Comparison of ENCODE assay signal across 8 cellular contexts in the genomic region with DNA sequence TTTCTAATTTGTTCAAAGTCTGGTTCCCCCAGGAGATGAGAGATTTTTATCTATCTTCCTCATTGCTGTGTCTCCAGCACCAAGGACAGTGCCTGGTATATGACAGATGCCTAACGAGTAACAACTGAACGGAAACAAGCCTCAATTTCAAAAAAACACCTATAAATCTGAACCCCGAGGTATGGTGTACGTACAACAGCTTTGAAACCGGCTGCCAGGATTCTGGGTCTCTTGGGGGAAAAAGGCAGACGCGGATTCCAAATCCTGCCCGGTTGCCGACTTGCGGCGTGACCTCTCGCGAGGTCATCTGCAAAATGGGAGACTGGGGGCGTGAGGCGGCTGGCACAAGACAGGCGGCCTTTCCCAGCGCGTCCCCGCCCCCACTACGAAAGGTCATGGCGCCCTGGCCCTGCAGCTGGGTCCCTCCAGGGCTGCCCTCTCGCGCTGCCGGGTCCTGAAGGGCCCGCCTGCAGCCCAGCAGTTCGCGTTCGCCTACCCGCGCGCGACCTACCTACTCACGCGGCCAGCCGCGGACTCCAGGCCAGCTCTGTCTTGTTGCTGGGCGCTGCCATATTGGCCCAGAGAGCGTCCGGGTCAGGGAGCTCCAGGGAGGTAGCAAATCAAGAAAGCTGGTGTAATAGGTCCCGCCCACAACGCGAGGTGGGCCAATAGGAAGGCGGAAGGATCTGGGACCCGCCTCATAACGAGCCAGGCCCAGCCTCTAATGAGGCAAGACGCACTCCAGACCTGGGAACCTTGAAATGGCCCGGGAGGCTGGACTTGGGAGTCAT. TPM values are rescaled to one million over a fixed set of nuclear protein-coding genes. Genes with fewer than 3 reads are reported as not detected.
A peak's percentile ranks its signal among the peaks of the same experiment; 100 is the strongest.
DNase-seq lines count a peak whose midpoint lies in the region; ATAC-seq lines count a peak whose summit lies in the region.

ECSIT (minus strand) TSS at position 584 of the 791 bp plus-strand sequence. CDS start 9,964 bp downstream, outside the sequence.

- H2BK120ac ChIP-seq in mesenchymal stem cell (ENCODE audit: low read depth, low read length) = no peak within 1 kb of the TSS

- peak within 1 kb of the TSS; percentile 74 for H2AFZ ChIP-seq in mesenchymal stem cell (ENCODE audit: low read depth, low read length)

- H3K14ac ChIP-seq in mesenchymal stem cell (ENCODE audit: low read length in 2 of 2) = peak within 1 kb of the TSS in 1 of 2 experiments; percentile 13

- peaks cover 5% of the 10 kb centered on the region for H3K36me3 Mint-ChIP-seq in activated CD8-positive, alpha-beta memory T cell treated with anti-CD3 and anti-CD28 coated beads, Interleukin-2, amount 10 ng/mL, durations not matched to agents 7 days and 5 days

- DNase-seq in COLO829 (ENCODE audit: low spot score) (peak; percentile 96), HUDEP-2 (lab: John Stamatoyannopoulos, UW; ENCODE audit: unreplicated experiment in 76 of 76) (peak; percentile 78 to 99 (median 98)), NT2/D1 (ENCODE audit: low read depth, low spot score) (peak; percentile 96), mesenchymal stem cell (peak; percentile 100)
- peak; percentile 97 for DNase-seq in activated CD8-positive, alpha-beta memory T cell treated with anti-CD3 and anti-CD28 coated beads, Interleukin-2, amount 10 ng/mL, durations not matched to agents 7 days and 5 days
- DNase-seq in stimulated activated CD8-positive, alpha-beta memory T cell treated with anti-CD3 and anti-CD28 coated beads, Interleukin-12 subunit alpha, Interleukin-12 subunit beta, amount 100 ng/mL, for 4 hours (ENCODE audit: low read depth) = peak; percentile 81

- no peak within 1 kb of the TSS for H3K4ac ChIP-seq in mesenchymal stem cell (ENCODE audit: low read depth in 1 of 2, low read length in 2 of 2)

- no peak within 1 kb of the TSS for H2BK5ac ChIP-seq in mesenchymal stem cell (ENCODE audit: low read depth, low read length, poor library complexity, severe bottlenecking)

- no peak within 1 kb of the TSS for H3K23ac ChIP-seq in mesenchymal stem cell (ENCODE audit: low read length in 2 of 2)

- H2BK12ac ChIP-seq in mesenchymal stem cell (ENCODE audit: low read length in 2 of 2) = peak within 1 kb of the TSS in 1 of 2 experiments; percentile 23

- peak within 1 kb of the TSS; percentile 44 for H2BK15ac ChIP-seq in mesenchymal stem cell (ENCODE audit: low read depth, poor library complexity, severe bottlenecking)

- peak within 1 kb of the TSS; percentile 86 for H3K27ac Mint-ChIP-seq in activated CD8-positive, alpha-beta memory T cell treated with anti-CD3 and anti-CD28 coated beads, Interleukin-2, amount 10 ng/mL, durations not matched to agents 7 days and 5 days

- H2AK5ac ChIP-seq in mesenchymal stem cell (ENCODE audit: low read length, severe bottlenecking) = no peak within 1 kb of the TSS

- H3K9ac ChIP-seq in NT2/D1 (ENCODE audit: insufficient read length, low read depth) (peak within 1 kb of the TSS; percentile 98), endocrine pancreas (ENCODE audit: control insufficient read depth, insufficient read depth, low read length) (peak within 1 kb of the TSS; percentile 96), mesenchymal stem cell (ENCODE audit: low read length) (peak within 1 kb of the TSS; percentile 88)

- WGBS in mesenchymal stem cell = under 1% methylated on average over 47 of the region's 47 CpGs

- peak within 1 kb of the TSS; percentile 90 for H3K4me3 ChIP-seq in NT2/D1 (ENCODE audit: insufficient read length, low read depth)
- peak within 1 kb of the TSS; percentile 90 for H3K4me3 ChIP-seq in endocrine pancreas (ENCODE audit: control insufficient read depth, insufficient read depth, low read length)
- peak within 1 kb of the TSS; percentile 82 to 98 for H3K4me3 ChIP-seq in mesenchymal stem cell (ENCODE audit: insufficient read depth in 1 of 2, low read depth in 1 of 2, low read length in 2 of 2)

- no peaks in the 10 kb centered on the region for H3K9me3 ChIP-seq in NT2/D1 (ENCODE audit: insufficient read depth, low read length)
- H3K9me3 ChIP-seq in endocrine pancreas (ENCODE audit: control insufficient read depth, low read length) = no peaks in the 10 kb centered on the region
- H3K9me3 ChIP-seq in mesenchymal stem cell (ENCODE audit: control insufficient read depth, low read length) = no peaks in the 10 kb centered on the region

- H3K36me3 ChIP-seq in NT2/D1 (ENCODE audit: insufficient read depth, insufficient read length, low read length) (peaks cover 5% of the 10 kb centered on the region), endocrine pancreas (ENCODE audit: control insufficient read depth, insufficient read depth, low read length) (no peaks in the 10 kb centered on the region), mesenchymal stem cell (ENCODE audit: control insufficient read depth in 1 of 2, insufficient read depth in 2 of 2, low read depth in 1 of 2, low read length in 2 of 2) (peaks cover 0 to 2% of the 10 kb centered on the region in 2 experiments)

- CTCF ChIA-PET in activated CD8-positive, alpha-beta memory T cell treated with anti-CD3 and anti-CD28 coated beads, Interleukin-2, amount 10 ng/mL, durations not matched to agents 7 days and 5 days (lab: Charles Lee) = interaction anchor here (0.8 to 1.5 kb wide), 7 partner anchors 10 to 148 kb away, joined by 3 to 7 read pairs (median 5); no protein-coding TSS in a partner anchor

- no peaks in the 10 kb centered on the region for H3K4me1 ChIP-seq in NT2/D1 (ENCODE audit: insufficient read depth, insufficient read length)
- H3K4me1 ChIP-seq in endocrine pancreas (ENCODE audit: control insufficient read depth, insufficient read depth, low read length) = no peaks in the 10 kb centered on the region
- peaks cover 8% of the 10 kb centered on the region for H3K4me1 ChIP-seq in mesenchymal stem cell (ENCODE audit: control insufficient read depth, insufficient read depth, low read depth, low read length)

- no peaks in the 10 kb centered on the region for H3K9me3 Mint-ChIP-seq in activated CD8-positive, alpha-beta memory T cell treated with anti-CD3 and anti-CD28 coated beads, Interleukin-2, amount 10 ng/mL, durations not matched to agents 7 days and 5 days (ENCODE audit: low read depth)

- H4K91ac ChIP-seq in mesenchymal stem cell (ENCODE audit: low read length) = peak within 1 kb of the TSS; percentile 34

- H3K4me1 Mint-ChIP-seq in activated CD8-positive, alpha-beta memory T cell treated with anti-CD3 and anti-CD28 coated beads, Interleukin-2, amount 10 ng/mL, durations not matched to agents 7 days and 5 days = peaks cover 25% of the 10 kb centered on the region

- peak within 1 kb of the TSS in 1 of 2 experiments; percentile 79 for H3K18ac ChIP-seq in mesenchymal stem cell (ENCODE audit: low read depth in 1 of 2, low read length in 2 of 2)

- peak within 1 kb of the TSS; percentile 73 for H3K27ac ChIP-seq in mesenchymal stem cell (ENCODE audit: low read length, poor library complexity, severe bottlenecking)

- peak; percentile 90 for ATAC-seq in GM21381 (IDR thresholded peaks at IDR 0.05; ENCODE audit: unreplicated experiment)
- ATAC-seq in activated CD8-positive, alpha-beta memory T cell treated with anti-CD3 and anti-CD28 coated beads, Interleukin-2, amount 10 ng/mL, durations not matched to agents 7 days and 5 days = peak; percentile 99

- H3K79me1 ChIP-seq in mesenchymal stem cell (replicated peaks; ENCODE audit: low read length, poor library complexity, severe bottlenecking) = peaks cover 29% of the 10 kb centered on the region

- H3K27me3 ChIP-seq in NT2/D1 (ENCODE audit: insufficient read depth, insufficient read length) = no peaks in the 10 kb centered on the region
- no peaks in the 10 kb centered on the region for H3K27me3 ChIP-seq in endocrine pancreas (ENCODE audit: control insufficient read depth, insufficient read depth, low read length)
- no peaks in the 10 kb centered on the region for H3K27me3 ChIP-seq in mesenchymal stem cell (ENCODE audit: control insufficient read depth in 1 of 2, insufficient read depth in 1 of 2, low read length in 2 of 2)

- peak within 1 kb of the TSS; percentile 86 for H4K8ac ChIP-seq in mesenchymal stem cell (ENCODE audit: low read length)

- peak within 1 kb of the TSS; percentile 75 for H3K4me2 ChIP-seq in mesenchymal stem cell (ENCODE audit: low read length, poor library complexity, severe bottlenecking)

- H3K4me3 Mint-ChIP-seq in activated CD8-positive, alpha-beta memory T cell treated with anti-CD3 and anti-CD28 coated beads, Interleukin-2, amount 10 ng/mL, durations not matched to agents 7 days and 5 days = peak within 1 kb of the TSS; percentile 92

- no peaks in the 10 kb centered on the region for H3K27me3 Mint-ChIP-seq in activated CD8-positive, alpha-beta memory T cell treated with anti-CD3 and anti-CD28 coated beads, Interleukin-2, amount 10 ng/mL, durations not matched to agents 7 days and 5 days

RNA-seq across cellular contexts. Expression of gene ECSIT, which starts in this region (rescaled TPM):
- 10 to 100 TPM; 33.0 to 36.2 TPM for total RNA-seq in activated CD8-positive, alpha-beta memory T cell treated with anti-CD3 and anti-CD28 coated beads, Interleukin-2, amount 10 ng/mL, durations not matched to agents 7 days and 5 days
- 18.8 TPM for polyA plus RNA-seq in mesenchymal stem cell (2013, experiment 1 of 2)
- polyA plus RNA-seq in mesenchymal stem cell (2013, experiment 2 of 2) = 18.9 TPM

Comparison
In these comparisons a context has a peak if more than half of its experiments do, and no peak if none do; other contexts are left out.
1. Peak in every context shown above with its lines: DNase-seq, ATAC-seq, H3K4me3 ChIP-seq and H3K27ac ChIP-seq.